In the genomic region with DNA sequence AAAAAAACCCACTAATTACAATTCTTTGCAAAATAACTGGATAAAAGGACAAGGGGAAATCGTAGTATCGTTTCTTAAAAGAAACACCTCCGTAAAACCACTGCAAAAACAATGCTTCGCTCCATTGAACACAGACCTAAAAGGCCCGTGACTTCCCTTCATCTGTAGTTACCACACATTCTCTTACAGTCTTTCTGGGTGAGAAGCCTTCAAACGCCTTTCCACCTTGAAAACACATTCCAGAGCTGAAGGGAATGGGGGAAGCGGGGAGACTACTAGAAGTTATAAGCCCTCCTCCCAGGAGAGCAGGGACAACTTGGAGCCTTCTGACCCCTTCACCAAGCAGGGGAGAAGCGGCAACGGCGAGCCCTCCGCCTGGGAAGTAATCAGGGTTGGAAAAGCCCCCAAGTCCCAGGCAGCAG, we compare ENCODE assay signal across 8 cellular contexts. TPM values are rescaled to one million over a fixed set of nuclear protein-coding genes. Genes with fewer than 3 reads are reported as not detected.
DNase-seq lines count a peak whose midpoint lies in the region; ATAC-seq and TF ChIP-seq lines count a peak whose summit lies in the region.

No MANE protein-coding gene starts in this region.

- H3K4me1 ChIP-seq in CD4-positive, CD25-positive, alpha-beta regulatory T cell (ENCODE audit: control insufficient read depth, insufficient read depth, low read length, poor library complexity, severe bottlenecking), result peaks cover 38% of the 10 kb centered on the region
- H3K4me1 ChIP-seq in lower lobe of right lung (peaks cover 41% of the 10 kb centered on the region), tibial artery (peaks cover 0 to 41% (median 9%) of the 10 kb centered on the region in 4 donors)

- DNase-seq in CD4-positive, CD25-positive, alpha-beta regulatory T cell, result peak in 2 of 3 donors; percentile 11 to 48
- DNase-seq in RWPE1 (ENCODE audit: low spot score), result peak; percentile 53
- DNase-seq in dermis blood vessel endothelial cell, result peak; percentile 48
- no peak for DNase-seq in lower lobe of right lung
- DNase-seq in tibial artery, result no peak
- no peak for DNase-seq in HuH-7 (ENCODE audit: low spot score)

- TF ChIP-seq CTCF in RWPE1 (conservative IDR thresholded peaks at IDR 0.05; ENCODE audit: low read depth) (no peak), lower lobe of right lung (IDR thresholded peaks at IDR 0.05) (no peak), tibial artery (IDR thresholded peaks at IDR 0.05) (no peak)

- H3K9me3 Mint-ChIP-seq in CD4-positive, CD25-positive, alpha-beta regulatory T cell, result peaks cover 0 to 2% (median 0%) of the 10 kb centered on the region in 7 donors

- peak overlapping the region; percentile 89 for H3K4me3 ChIP-seq in CD4-positive, CD25-positive, alpha-beta regulatory T cell (ENCODE audit: low read depth, low read length)
- H3K4me3 ChIP-seq in lower lobe of right lung (peak overlapping the region; percentile 90), tibial artery (peak overlapping the region; percentile 74 to 100)

- H3K9me3 ChIP-seq in CD4-positive, CD25-positive, alpha-beta regulatory T cell (ENCODE audit: control insufficient read depth in 2 of 2, low read length in 2 of 2), result no peaks in the 10 kb centered on the region
- H3K9me3 ChIP-seq in lower lobe of right lung (no peaks in the 10 kb centered on the region), tibial artery (no peaks in the 10 kb centered on the region)

- CTCF ChIA-PET in RWPE1 (lab: Yijun Ruan, JAX), result interaction anchor here (0.7 kb wide), 1 partner anchor 72 kb away, joined by 3 read pairs; no protein-coding TSS in a partner anchor

- peaks cover 12% of the 10 kb centered on the region for H3K27me3 Mint-ChIP-seq in CD4-positive, CD25-positive, alpha-beta regulatory T cell

- ATAC-seq in CD4-positive, CD25-positive, alpha-beta regulatory T cell (ENCODE audit: low read depth in 2 of 2), result no peak
- ATAC-seq in GM18873 (IDR thresholded peaks at IDR 0.05; ENCODE audit: low FRiP score, unreplicated experiment), result peak; percentile 27
- peak; percentile 46 for ATAC-seq in HG03066 (IDR thresholded peaks at IDR 0.05; ENCODE audit: low read depth, unreplicated experiment)
- ATAC-seq in lower lobe of right lung, result peak; percentile 59 to 72

- no peaks in the 10 kb centered on the region for H3K27me3 ChIP-seq in CD4-positive, CD25-positive, alpha-beta regulatory T cell (ENCODE audit: control insufficient read depth, insufficient read depth, low read length)
- H3K27me3 ChIP-seq in lower lobe of right lung (ENCODE audit: low read depth) (no peaks in the 10 kb centered on the region), tibial artery (no peaks in the 10 kb centered on the region)

- no peaks in the 10 kb centered on the region for H3K36me3 Mint-ChIP-seq in CD4-positive, CD25-positive, alpha-beta regulatory T cell

- POLR2A ChIA-PET in RWPE1 (lab: Yijun Ruan, JAX; ENCODE audit: low non-redundant PET), result interaction anchor here (0.6 kb wide), 1 partner anchor 9 kb away, joined by 6 read pairs; no protein-coding TSS in a partner anchor

- H3K27ac ChIP-seq in CD4-positive, CD25-positive, alpha-beta regulatory T cell (ENCODE audit: insufficient read depth, low read length, poor library complexity, severe bottlenecking), result peak overlapping the region; percentile 56
- H3K27ac ChIP-seq in RWPE1, result peak overlapping the region; percentile 79
- peak overlapping the region; percentile 92 for H3K27ac ChIP-seq in lower lobe of right lung
- H3K27ac ChIP-seq in tibial artery, result peak overlapping the region; percentile 91 to 92

- no peaks in the 10 kb centered on the region for H3K36me3 ChIP-seq in CD4-positive, CD25-positive, alpha-beta regulatory T cell (ENCODE audit: control insufficient read depth, insufficient read depth, low read length)
- H3K36me3 ChIP-seq in lower lobe of right lung (no peaks in the 10 kb centered on the region), tibial artery (no peaks in the 10 kb centered on the region)

- peak overlapping the region; percentile 85 to 97 (median 95) for H3K27ac Mint-ChIP-seq in CD4-positive, CD25-positive, alpha-beta regulatory T cell

- H3K4me3 Mint-ChIP-seq in CD4-positive, CD25-positive, alpha-beta regulatory T cell, result peak overlapping the region; percentile 91 to 99 (median 96)

- intact Hi-C loops in lower lobe of right lung (cut with DNase I), result loop anchor here (10.0 kb wide), 1 partner anchor 79 kb away; no protein-coding TSS in a partner anchor
- intact Hi-C loops in tibial artery (cut with DNase I; ENCODE audit: low total_unique reads), result loop anchor here (5.0 to 10.0 kb wide), 2 partner anchors 81 to 168 kb away; partner anchors contain the start of genes EID1 and SHC4

- peaks cover 22 to 45% (median 35%) of the 10 kb centered on the region in 4 donors for H3K4me1 Mint-ChIP-seq in CD4-positive, CD25-positive, alpha-beta regulatory T cell

RNA-seq across cellular contexts. Expression of gene SECISBP2L, which starts 0.5 kb away (rescaled TPM):
- 59.5 TPM for total RNA-seq in CD4-positive, CD25-positive, alpha-beta regulatory T cell
- 10 to 100 TPM; 14.8 to 22.4 (median 18.5) TPM for polyA plus RNA-seq in CD4-positive, CD25-positive, alpha-beta regulatory T cell
- total RNA-seq in dermis blood vessel endothelial cell, result 32.7 and 36.1 TPM in 2 replicates
- 139 TPM for total RNA-seq in lower lobe of right lung

Comparison
In these comparisons a context has a peak if more than half of its experiments do, and no peak if none do; other contexts are left out.
1. ATAC-seq: peak in GM18873 (single experiment), HG03066 (single experiment) and lower lobe of right lung (2 of 2); none in CD4-positive, CD25-positive, alpha-beta regulatory T cell (0 of 2).
2. DNase-seq: peak in CD4-positive, CD25-positive, alpha-beta regulatory T cell (2 of 3), RWPE1 (single experiment) and dermis blood vessel endothelial cell (single experiment); none in lower lobe of right lung (single experiment), tibial artery (0 of 2) and HuH-7 (single experiment).
3. Peak in every context shown above with its lines, with median percentiles within 50 percentile points of each other: H3K27ac ChIP-seq and H3K4me3 ChIP-seq.